Comparison of ENCODE assay signal across 23 cellular contexts in the genomic region with DNA sequence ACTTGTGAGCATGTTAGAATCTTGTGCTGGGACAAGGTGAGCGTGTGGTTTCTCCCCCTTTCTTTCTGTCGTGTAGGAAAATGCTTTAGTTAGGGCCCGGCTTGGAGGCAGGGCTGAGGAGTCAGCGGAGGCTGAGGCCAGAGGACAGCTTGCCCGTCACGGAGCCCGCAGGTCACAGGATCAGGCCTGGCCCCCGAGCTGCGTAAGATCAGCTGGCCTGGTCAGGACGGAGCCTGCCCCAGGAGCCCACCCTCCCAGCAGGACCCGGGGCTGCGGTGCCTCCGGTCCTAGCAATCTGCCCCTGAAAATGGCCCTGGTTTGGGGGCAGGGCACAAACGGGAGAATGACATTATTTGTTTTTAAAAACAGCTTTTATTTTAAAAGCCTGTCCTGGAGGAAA. TPM values are rescaled to one million over a fixed set of nuclear protein-coding genes. Genes with fewer than 3 reads are reported as not detected.
DNase-seq lines count a peak whose midpoint lies in the region; ATAC-seq and TF ChIP-seq lines count a peak whose summit lies in the region.
"Had no signal": no experiment of that assay in that cellular context is flagged by ENCODE, and none has a peak within 500 bp of the region (broad histone marks: within the 10 kb centered on the region; RNA-seq: fewer than 3 reads in every experiment).

No MANE protein-coding gene starts in this region.

- H3K9me3 Mint-ChIP-seq in H9: no peaks in the 10 kb centered on the region; a peak in 1 of 5 replicates
- H3K9me3 Mint-ChIP-seq in brain: no peaks in the 10 kb centered on the region
- H3K9me3 Mint-ChIP-seq in natural killer cell: no peaks in the 10 kb centered on the region
- H3K9me3 Mint-ChIP-seq: CD14-positive monocyte, IgD-negative memory B cell had no signal

- H3K14ac ChIP-seq in H9 (ENCODE audit: insufficient read depth, low read length): peak overlapping the region; percentile 41; the same call in 1 of the 2 replicates

- no CpG with 5 or more reads among the region's 14 CpGs for WGBS in H9 (ENCODE audit: extremely low coverage, insufficient read length, low lambda C conversion rate)
- WGBS in mesendoderm (ENCODE audit: extremely low coverage, insufficient coverage, low lambda C conversion rate): no CpG with 5 or more reads among the region's 14 CpGs
- WGBS in stomach, 5 donors: 77 to 85% (median 83%) methylated on average over 12 to 14 of the region's 14 CpGs

- H2BK15ac ChIP-seq in H9 (ENCODE audit: low read depth, low read length) (no peak overlapping the region), mesendoderm (replicated peaks; ENCODE audit: low read depth) (no peak overlapping the region)

- H3K27me3 Mint-ChIP-seq in H9 (ENCODE audit: low read depth) (no peaks in the 10 kb centered on the region; the same call in 1 of the 2 replicates), brain (no peaks in the 10 kb centered on the region), natural killer cell (ENCODE audit: low read depth in 2 of 2) (no peaks in the 10 kb centered on the region)
- H3K27me3 Mint-ChIP-seq: B cell, IgD-negative memory B cell had no signal

- no peak overlapping the region for H2BK120ac ChIP-seq in H9 (ENCODE audit: low read depth, low read length, poor library complexity, severe bottlenecking)
- no peak overlapping the region for H2BK120ac ChIP-seq in mesendoderm (ENCODE audit: low read depth, low read length)

- no peaks in the 10 kb centered on the region for H4K20me1 ChIP-seq in H9 (ENCODE audit: control insufficient read depth, insufficient read depth, insufficient read length)

- no peak overlapping the region for H3T11ph ChIP-seq in H9 (ENCODE audit: low read length)

- no peak overlapping the region for H2BK20ac ChIP-seq in H9 (ENCODE audit: low read depth, low read length, poor library complexity, severe bottlenecking)

- H4K5ac ChIP-seq in H9 (ENCODE audit: insufficient read length, low read depth, low read length): no peak overlapping the region
- no peak overlapping the region for H4K5ac ChIP-seq in mesendoderm (ENCODE audit: low read length)

- H2AFZ ChIP-seq in H9 (ENCODE audit: low read length): no peak overlapping the region
- H2AFZ ChIP-seq: GM23248 had no signal

- H3K23ac ChIP-seq in H9 (ENCODE audit: insufficient read length, low read depth, low read length) (no peak overlapping the region), mesendoderm (ENCODE audit: low read length) (peak overlapping the region; percentile 89)

- H3K27ac ChIP-seq in H9 (ENCODE audit: insufficient read length, low read depth, low read length): no peak overlapping the region
- H3K27ac ChIP-seq in mesendoderm (ENCODE audit: low read depth, low read length): no peak overlapping the region
- H3K27ac ChIP-seq in stomach: peak overlapping the region in 3 of 5 donors; percentile 10 to 46 (median 42)
- H3K27ac ChIP-seq: A549, GM23248, RWPE1 had no signal

- no peak overlapping the region for H4K8ac ChIP-seq in H9 (replicated peaks; ENCODE audit: insufficient read length, low read depth, low read length)
- no peak overlapping the region for H4K8ac ChIP-seq in mesendoderm (ENCODE audit: low read depth, low read length)

- H3K27me3 ChIP-seq in H9 (ENCODE audit: insufficient read depth, low read length) (no peaks in the 10 kb centered on the region), mesendoderm (ENCODE audit: insufficient read depth, low read length, poor library complexity) (no peaks in the 10 kb centered on the region), stomach (no peaks in the 10 kb centered on the region)

- no peaks in the 10 kb centered on the region for H3K23me2 ChIP-seq in H9 (ENCODE audit: insufficient read length, low read depth, low read length, poor library complexity, severe bottlenecking)

- no peak overlapping the region for H3K4me3 Mint-ChIP-seq in H9
- H3K4me3 Mint-ChIP-seq in brain: peak overlapping the region in 2 of 5 experiments; percentile 18 to 54
- H3K4me3 Mint-ChIP-seq in natural killer cell: no peak overlapping the region
- H3K4me3 Mint-ChIP-seq: B cell, CD14-positive monocyte, IgD-negative memory B cell had no signal

- peaks cover 8 to 22% of the 10 kb centered on the region in 2 experiments for H3K4me1 Mint-ChIP-seq in H9
- H3K4me1 Mint-ChIP-seq in brain: peaks cover 93% of the 10 kb centered on the region
- no peaks in the 10 kb centered on the region for H3K4me1 Mint-ChIP-seq in natural killer cell
- H3K4me1 Mint-ChIP-seq: B cell, CD14-positive monocyte, IgD-negative memory B cell had no signal

- intact Hi-C loops in stomach (cut with DNase I; ENCODE audit: low total_unique reads): no loop called here
- intact Hi-C loops in natural killer cell (cut with micrococcal nuclease): no loop called here

- H2AK5ac ChIP-seq in H9 (ENCODE audit: insufficient read length, low read length) (no peak overlapping the region), mesendoderm (ENCODE audit: low read length) (no peak overlapping the region)

- H3K79me2 ChIP-seq in H9 (ENCODE audit: insufficient read depth, low read length) (no peaks in the 10 kb centered on the region), mesendoderm (ENCODE audit: control insufficient read depth, insufficient read depth, low read length) (no peaks in the 10 kb centered on the region)

- H2BK12ac ChIP-seq in H9 (ENCODE audit: insufficient read length, low read depth, low read length): no peak overlapping the region

- peak overlapping the region in 1 of 3 experiments; percentile 5; a peak in 1 of 7 replicates for H3K27ac Mint-ChIP-seq in H9
- H3K27ac Mint-ChIP-seq in brain: peak overlapping the region; percentile 70 to 96 (median 89)
- H3K27ac Mint-ChIP-seq in natural killer cell: no peak overlapping the region
- H3K27ac Mint-ChIP-seq: B cell, IgD-negative memory B cell had no signal

- H2BK5ac ChIP-seq in H9 (ENCODE audit: insufficient read length, low read length) (no peak overlapping the region), mesendoderm (ENCODE audit: low read length) (no peak overlapping the region)

- H3K56ac ChIP-seq in H9 (ENCODE audit: insufficient read length, low read depth, low read length) (no peak overlapping the region), mesendoderm (ENCODE audit: low read length) (no peak overlapping the region)

- no peaks in the 10 kb centered on the region for H3K36me3 ChIP-seq in mesendoderm (ENCODE audit: control insufficient read depth, insufficient read depth, low read length)
- H3K36me3 ChIP-seq in stomach: no peaks in the 10 kb centered on the region

- ATAC-seq in natural killer cell: no peak
- ATAC-seq in GM18861 (IDR thresholded peaks at IDR 0.05; ENCODE audit: unreplicated experiment): no peak
- ATAC-seq: A549 had no signal

- no peak overlapping the region for H3K4me2 ChIP-seq in H9 (ENCODE audit: insufficient read depth, insufficient read length, low read length)
- no peak overlapping the region for H3K4me2 ChIP-seq in mesendoderm (ENCODE audit: low read length)
- H3K4me2 ChIP-seq: A549 had no signal

- H3K4me3 ChIP-seq in mesendoderm (ENCODE audit: low read length) (no peak overlapping the region), stomach (no peak overlapping the region)
- H3K4me3 ChIP-seq: A549, GM23248 had no signal

- TF ChIP-seq CTCF in H9 (conservative IDR thresholded peaks at IDR 0.05) (no peak), brain (conservative IDR thresholded peaks at IDR 0.05) (no peak), stomach (IDR thresholded peaks at IDR 0.05) (no peak), natural killer cell (IDR thresholded peaks at IDR 0.05) (no peak)

- H3K4me1 ChIP-seq in H9 (ENCODE audit: insufficient read depth, low read length): no peaks in the 10 kb centered on the region
- no peaks in the 10 kb centered on the region for H3K4me1 ChIP-seq in mesendoderm (ENCODE audit: control insufficient read depth, low read depth, low read length)
- H3K4me1 ChIP-seq in stomach: peaks cover 23 to 50% (median 28%) of the 10 kb centered on the region in 4 donors
- H3K4me1 ChIP-seq: A549 had no signal

- no peak overlapping the region for H3K4ac ChIP-seq in H9 (ENCODE audit: low read depth, low read length)
- no peak overlapping the region for H3K4ac ChIP-seq in mesendoderm (ENCODE audit: low read depth, low read length)

- H3K36me3 Mint-ChIP-seq in H9 (ENCODE audit: insufficient read depth in 1 of 3, low read depth in 3 of 3): no peaks in the 10 kb centered on the region
- H3K36me3 Mint-ChIP-seq in brain: no peaks in the 10 kb centered on the region
- H3K36me3 Mint-ChIP-seq in natural killer cell: no peaks in the 10 kb centered on the region
- H3K36me3 Mint-ChIP-seq: CD14-positive monocyte, IgD-negative memory B cell had no signal

- H3K9ac ChIP-seq in H9 (ENCODE audit: extremely low read depth, insufficient read length, low read length) (no peak overlapping the region), mesendoderm (ENCODE audit: low read length) (no peak overlapping the region)
- H3K9ac ChIP-seq: GM23248 had no signal

- TF ChIP-seq EP300 in stomach (IDR thresholded peaks at IDR 0.05): no peak

- no peaks in the 10 kb centered on the region for H3K79me1 ChIP-seq in H9 (ENCODE audit: insufficient read depth, low read depth, low read length, poor library complexity, severe bottlenecking)
- no peaks in the 10 kb centered on the region for H3K79me1 ChIP-seq in mesendoderm (ENCODE audit: low read length)

- H3K9me3 ChIP-seq in H9 (ENCODE audit: control insufficient read depth, low read depth, low read length) (no peaks in the 10 kb centered on the region), stomach (no peaks in the 10 kb centered on the region)
- H3K9me3 ChIP-seq: A549 had no signal

- no peak for DNase-seq in H9
- no peak for DNase-seq in mesendoderm
- no peak for DNase-seq in stomach
- DNase-seq in natural killer cell: no peak
- DNase-seq in HUDEP-2 (lab: John Stamatoyannopoulos, UW; ENCODE audit: unreplicated experiment in 76 of 76): no peak
- DNase-seq in stimulated activated CD4-positive, alpha-beta T cell treated with anti-CD3 and anti-CD28 coated beads, Interleukin-2, amount 100 ng/mL, for 48 hours: no peak
- DNase-seq: EL; GM23248; NCI-H1105; NCI-H146; NCI-H2029 treated with DMSO at 0.1 percent for 48 hours; NCI-H226; NCI-H510A treated with DMSO at 0.1 percent for 48 hours; NCI-H774; NK-92 treated with Interleukin-12 subunit alpha and Interleukin-12 subunit beta, amount 100 ng/mL, for 24 hours; SIG-M5 had no signal

- no peak overlapping the region for H4K91ac ChIP-seq in H9 (ENCODE audit: insufficient read length, low read depth, low read length)

- H3K18ac ChIP-seq in H9 (ENCODE audit: insufficient read length, low read depth, low read length): peak overlapping the region; percentile 2
- no peak overlapping the region for H3K18ac ChIP-seq in mesendoderm (ENCODE audit: low read length)

- no peak for TF ChIP-seq POLR2A in stomach (IDR thresholded peaks at IDR 0.05)

RNA-seq across cellular contexts. Expression of a gene that starts 52.0 kb away (rescaled TPM):
- 0.17 and 0.70 TPM in 2 replicates for total RNA-seq in H9 (2021)
- polyA plus RNA-seq in brain (ENCODE audit: insufficient read depth, low read depth, low replicate concordance): 2.4 TPM
- 0.15 TPM for polyA plus RNA-seq in mesendoderm (2013, experiment 1 of 2)
- 0.39 TPM for polyA plus RNA-seq in mesendoderm (2013, experiment 2 of 2)
- 100 to 1,000 TPM in 2 of 5 donors, 10 to 100 TPM in 2, under 1 TPM in 1; 0.29 to 222 (median 32.2) TPM for total RNA-seq in stomach
- 1 to 10 TPM; 2.4 to 8.2 (median 7.0) TPM for polyA plus RNA-seq in stomach
- under 1 TPM in 2 of 3 donors, not detected in 1; 0.25 to 0.64 TPM for total RNA-seq in natural killer cell
- total RNA-seq: GM23248 had no signal
- polyA plus RNA-seq: CD14-positive monocyte, IgD-negative memory B cell had no signal

Comparison
In these comparisons a context has a peak if more than half of its experiments do, and no peak if none do; other contexts are left out.
1. H3K27ac ChIP-seq: peak in stomach (3 of 5); none in H9 (single experiment) and mesendoderm (single experiment).
2. H3K27ac Mint-ChIP-seq: peak in brain (5 of 5); none in natural killer cell (0 of 2).